ENCODE assay signal across 2 cellular contexts in genomic region chr10:95304976-95305375, GRCh38.
TF ChIP-seq lines count a peak whose summit lies in the region.

No MANE protein-coding gene starts in this region.

TF ChIP-seq in A549, 52 proteins besides CTCF, POLR2A, EP300 and RAD21:
- TF ChIP-seq CHD4 (IDR thresholded peaks at IDR 0.05; ENCODE audit: borderline replicate concordance) = no peak
- TF ChIP-seq CHD2 (IDR thresholded peaks at IDR 0.05; ENCODE audit: low read length, partially characterized antibody) = no peak
- TF ChIP-seq E2F6 (IDR thresholded peaks at IDR 0.05; ENCODE audit: borderline replicate concordance, low read depth) = no peak
- TF ChIP-seq HEYL (CRISPR knock-in tag; IDR thresholded peaks at IDR 0.05) = no peak
- no peak for TF ChIP-seq ATOH8 (CRISPR knock-in tag; IDR thresholded peaks at IDR 0.05; ENCODE audit: low read depth)
- TF ChIP-seq MAFK (IDR thresholded peaks at IDR 0.05; ENCODE audit: partially characterized antibody) = no peak
- no peak for TF ChIP-seq BHLHE40 (IDR thresholded peaks at IDR 0.05; ENCODE audit: low read depth, low read length)
- no peak for TF ChIP-seq GATA3 (IDR thresholded peaks at IDR 0.05; ENCODE audit: borderline replicate concordance)
- no peak for TF ChIP-seq FOXS1 (CRISPR knock-in tag; IDR thresholded peaks at IDR 0.05)

TF ChIP-seq in IMR-90, 13 proteins besides CTCF, POLR2A, EP300 and RAD21:
- TF ChIP-seq CHD1 (IDR thresholded peaks at IDR 0.05; ENCODE audit: low read depth, low read length) (no peak), NFE2L2 (IDR thresholded peaks at IDR 0.05; ENCODE audit: low read depth, low read length) (no peak)
